ENCODE assay signal across 8 cellular contexts in genomic region chr16:66402166-66402565, GRCh38. TPM values are rescaled to one million over a fixed set of nuclear protein-coding genes. Genes with fewer than 3 reads are reported as not detected.
"Had no signal": no experiment of that assay in that cellular context is flagged by ENCODE, and none has a peak within 500 bp of the region (broad histone marks: within the 10 kb centered on the region; RNA-seq: fewer than 3 reads in every experiment).

No MANE protein-coding gene starts in this region.

- H3K4me3 Mint-ChIP-seq: GM23338, HFFc6 had no signal

- H3K36me3 ChIP-seq: HAP-1 had no signal

- ATAC-seq: GM23338, HCT116, K562 had no signal

- DNase-seq: HFFc6, IMR-90 had no signal

- H3K4me3 ChIP-seq: GM23338, HAP-1, K562 had no signal

- H3K27ac Mint-ChIP-seq: GM23338, HFFc6 had no signal

RNA-seq across cellular contexts. Expression of gene BEAN1, which starts 24.9 kb away (rescaled TPM):
- total RNA-seq: H1, HFFc6, HT-29, IMR-90, K562 had no signal

RNA-seq across cellular contexts. Expression of gene CDH5, which starts 35.7 kb away (rescaled TPM):
- total RNA-seq: GM23338, HFFc6, HT-29, IMR-90, K562 had no signal
